In the genomic region with DNA sequence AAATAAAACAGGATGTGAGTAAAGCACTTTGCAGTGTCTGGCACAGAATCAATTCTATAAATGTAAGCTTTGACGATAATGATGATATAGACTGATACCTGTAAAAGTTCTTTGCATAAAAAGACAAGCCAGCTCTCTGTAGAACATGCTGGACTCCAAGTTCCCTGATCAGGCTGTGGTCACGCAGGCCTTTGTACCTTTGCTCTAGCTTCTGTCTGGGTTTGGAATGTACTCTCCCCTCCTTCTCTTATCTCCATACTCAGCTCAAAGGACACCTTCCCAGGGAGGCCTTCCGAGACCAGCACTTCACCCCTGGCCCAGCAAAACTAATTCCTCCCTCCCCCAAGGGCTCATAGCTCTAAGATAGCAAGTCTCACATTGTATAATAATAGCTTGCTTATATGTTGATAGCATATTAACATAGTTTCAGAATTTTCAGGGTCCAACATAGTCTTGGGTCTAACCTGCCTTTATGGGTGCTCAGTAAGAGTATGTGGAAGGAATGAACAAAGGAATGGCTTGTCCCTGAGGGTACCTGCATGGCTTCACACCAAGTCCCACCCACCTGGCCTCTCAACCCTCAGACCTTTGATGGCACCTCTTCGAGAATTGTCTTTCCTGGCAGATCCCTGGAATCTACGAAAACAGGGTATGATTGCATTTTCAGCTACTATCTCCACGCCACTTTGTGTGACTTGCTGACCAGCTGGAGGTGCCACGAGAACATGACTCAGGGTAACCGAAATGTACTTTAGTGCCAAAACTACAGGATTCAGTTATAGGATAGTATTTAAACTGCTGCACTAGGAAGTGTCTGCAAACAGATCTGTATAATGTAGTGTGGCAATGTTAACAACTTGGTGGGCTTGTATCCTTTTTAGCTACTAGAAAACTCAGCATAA, we compare ENCODE assay signal across 1 cellular context.
TF ChIP-seq lines count a peak whose summit lies in the region.

No MANE protein-coding gene starts in this region.

TF ChIP-seq in HepG2, 621 proteins besides CTCF, POLR2A, EP300 and RAD21 (continued from another document and continues in another):
- TF ChIP-seq, protein P1, sequence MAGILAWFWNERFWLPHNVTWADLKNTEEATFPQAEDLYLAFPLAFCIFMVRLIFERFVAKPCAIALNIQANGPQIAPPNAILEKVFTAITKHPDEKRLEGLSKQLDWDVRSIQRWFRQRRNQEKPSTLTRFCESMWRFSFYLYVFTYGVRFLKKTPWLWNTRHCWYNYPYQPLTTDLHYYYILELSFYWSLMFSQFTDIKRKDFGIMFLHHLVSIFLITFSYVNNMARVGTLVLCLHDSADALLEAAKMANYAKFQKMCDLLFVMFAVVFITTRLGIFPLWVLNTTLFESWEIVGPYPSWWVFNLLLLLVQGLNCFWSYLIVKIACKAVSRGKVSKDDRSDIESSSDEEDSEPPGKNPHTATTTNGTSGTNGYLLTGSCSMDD (CRISPR knock-in tag; IDR thresholded peaks at IDR 0.05) = no peak
- TF ChIP-seq LCORL (IDR thresholded peaks at IDR 0.05) = no peak
- peak; percentile 93 for TF ChIP-seq LCORL (CRISPR knock-in tag; IDR thresholded peaks at IDR 0.05)
- no peak for TF ChIP-seq ZNF33B (CRISPR knock-in tag; IDR thresholded peaks at IDR 0.05)
- peak; percentile 94; the same call in 1 of the 2 replicates for TF ChIP-seq GATA4 (IDR thresholded peaks at IDR 0.05; ENCODE audit: borderline replicate concordance, low read depth)
- TF ChIP-seq ZNF891 (CRISPR knock-in tag; IDR thresholded peaks at IDR 0.05) = no peak
- no peak for TF ChIP-seq GTF2F1 (IDR thresholded peaks at IDR 0.05; ENCODE audit: low read length)
- TF ChIP-seq ZNF670 (CRISPR knock-in tag; IDR thresholded peaks at IDR 0.05; ENCODE audit: borderline replicate concordance) = no peak
- TF ChIP-seq REST (IDR thresholded peaks at IDR 0.05; ENCODE audit: borderline replicate concordance in 1 of 2, low read depth in 1 of 2, low read length in 2 of 2) = peak in 1 of 2 experiments; percentile 61; a peak in 1 of 4 replicates
- peak; percentile 71; the same call in 1 of the 2 replicates for TF ChIP-seq BCL6 (CRISPR knock-in tag; IDR thresholded peaks at IDR 0.05)
- peak; percentile 74 for TF ChIP-seq STAG1 (CRISPR knock-in tag; IDR thresholded peaks at IDR 0.05)
- peak; percentile 43 for TF ChIP-seq GFI1 (CRISPR knock-in tag; IDR thresholded peaks at IDR 0.05; ENCODE audit: borderline replicate concordance)
- peak; percentile 6; the same call in 1 of the 2 replicates for TF ChIP-seq MEIS1 (CRISPR knock-in tag; IDR thresholded peaks at IDR 0.05; ENCODE audit: borderline replicate concordance)
- TF ChIP-seq MBNL3 (CRISPR knock-in tag; conservative IDR thresholded peaks at IDR 0.05) = no peak
- no peak for TF ChIP-seq HIVEP1 (CRISPR knock-in tag; IDR thresholded peaks at IDR 0.05)
- TF ChIP-seq GTF3A (CRISPR knock-in tag; conservative IDR thresholded peaks at IDR 0.05) = no peak
- TF ChIP-seq RFX5 (IDR thresholded peaks at IDR 0.05; ENCODE audit: low read depth, low read length) = no peak
- TF ChIP-seq NCOA5 (CRISPR knock-in tag; IDR thresholded peaks at IDR 0.05) = no peak
- peak; percentile 40; the same call in 1 of the 2 replicates for TF ChIP-seq SMC3 (IDR thresholded peaks at IDR 0.05; ENCODE audit: low read length)
- peak; percentile 70 for TF ChIP-seq SAP130 (CRISPR knock-in tag; IDR thresholded peaks at IDR 0.05; ENCODE audit: low read depth)
- TF ChIP-seq SNAPC5 (CRISPR knock-in tag; IDR thresholded peaks at IDR 0.05; ENCODE audit: borderline replicate concordance) = no peak
- peak; percentile 84; the same call in 1 of the 2 replicates for TF ChIP-seq SPEN (CRISPR knock-in tag; IDR thresholded peaks at IDR 0.05; ENCODE audit: low read depth)
- TF ChIP-seq HIC2 (CRISPR knock-in tag; IDR thresholded peaks at IDR 0.05; ENCODE audit: low read depth) = peak; percentile 64; the same call in 1 of the 2 replicates
- peak; percentile 34 to 37; a peak in 1 of 4 replicates for TF ChIP-seq NR2F1 (CRISPR knock-in tag; IDR thresholded peaks at IDR 0.05)
- TF ChIP-seq ZNF207 (IDR thresholded peaks at IDR 0.05; ENCODE audit: borderline replicate concordance) = no peak
- peak; percentile 22; the same call in 1 of the 2 replicates for TF ChIP-seq RCOR2 (CRISPR knock-in tag; IDR thresholded peaks at IDR 0.05)
- TF ChIP-seq, protein P2, sequence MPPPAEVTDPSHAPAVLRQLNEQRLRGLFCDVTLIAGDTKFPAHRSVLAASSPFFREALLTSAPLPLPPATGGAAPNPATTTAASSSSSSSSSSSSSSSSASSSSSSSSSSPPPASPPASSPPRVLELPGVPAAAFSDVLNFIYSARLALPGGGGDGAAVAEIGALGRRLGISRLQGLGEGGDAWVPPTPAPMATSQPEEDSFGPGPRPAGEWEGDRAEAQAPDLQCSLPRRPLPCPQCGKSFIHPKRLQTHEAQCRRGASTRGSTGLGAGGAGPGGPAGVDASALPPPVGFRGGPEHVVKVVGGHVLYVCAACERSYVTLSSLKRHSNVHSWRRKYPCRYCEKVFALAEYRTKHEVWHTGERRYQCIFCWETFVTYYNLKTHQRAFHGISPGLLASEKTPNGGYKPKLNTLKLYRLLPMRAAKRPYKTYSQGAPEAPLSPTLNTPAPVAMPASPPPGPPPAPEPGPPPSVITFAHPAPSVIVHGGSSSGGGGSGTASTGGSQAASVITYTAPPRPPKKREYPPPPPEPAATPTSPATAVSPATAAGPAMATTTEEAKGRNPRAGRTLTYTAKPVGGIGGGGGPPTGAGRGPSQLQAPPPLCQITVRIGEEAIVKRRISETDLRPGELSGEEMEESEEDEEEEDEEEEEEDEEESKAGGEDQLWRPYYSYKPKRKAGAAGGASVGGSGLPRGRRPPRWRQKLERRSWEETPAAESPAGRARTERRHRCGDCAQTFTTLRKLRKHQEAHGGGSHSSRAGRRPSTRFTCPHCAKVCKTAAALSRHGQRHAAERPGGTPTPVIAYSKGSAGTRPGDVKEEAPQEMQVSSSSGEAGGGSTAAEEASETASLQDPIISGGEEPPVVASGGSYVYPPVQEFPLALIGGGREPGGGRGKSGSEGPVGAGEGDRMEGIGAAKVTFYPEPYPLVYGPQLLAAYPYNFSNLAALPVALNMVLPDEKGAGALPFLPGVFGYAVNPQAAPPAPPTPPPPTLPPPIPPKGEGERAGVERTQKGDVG (CRISPR knock-in tag; IDR thresholded peaks at IDR 0.05; ENCODE audit: borderline replicate concordance) = no peak; the same call in 1 of the 2 replicates
- TF ChIP-seq SMAD9 (CRISPR knock-in tag; IDR thresholded peaks at IDR 0.05) = no peak
- peak; percentile 78; the same call in 1 of the 2 replicates for TF ChIP-seq ZFP36L1 (CRISPR knock-in tag; IDR thresholded peaks at IDR 0.05)
- TF ChIP-seq, protein P3, sequence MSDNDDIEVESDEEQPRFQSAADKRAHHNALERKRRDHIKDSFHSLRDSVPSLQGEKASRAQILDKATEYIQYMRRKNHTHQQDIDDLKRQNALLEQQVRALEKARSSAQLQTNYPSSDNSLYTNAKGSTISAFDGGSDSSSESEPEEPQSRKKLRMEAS (IDR thresholded peaks at IDR 0.05) = peak; percentile 56
- TF ChIP-seq ZNF552 (CRISPR knock-in tag; IDR thresholded peaks at IDR 0.05; ENCODE audit: borderline replicate concordance) = no peak
- TF ChIP-seq ZNF720 (CRISPR knock-in tag; IDR thresholded peaks at IDR 0.05) = no peak
- no peak for TF ChIP-seq ZFP82 (CRISPR knock-in tag; IDR thresholded peaks at IDR 0.05; ENCODE audit: borderline replicate concordance)
- TF ChIP-seq ZNF850 (CRISPR knock-in tag; conservative IDR thresholded peaks at IDR 0.05) = no peak
- no peak for TF ChIP-seq CHD2 (IDR thresholded peaks at IDR 0.05; ENCODE audit: low read depth, low read length)
- TF ChIP-seq, protein P4, sequence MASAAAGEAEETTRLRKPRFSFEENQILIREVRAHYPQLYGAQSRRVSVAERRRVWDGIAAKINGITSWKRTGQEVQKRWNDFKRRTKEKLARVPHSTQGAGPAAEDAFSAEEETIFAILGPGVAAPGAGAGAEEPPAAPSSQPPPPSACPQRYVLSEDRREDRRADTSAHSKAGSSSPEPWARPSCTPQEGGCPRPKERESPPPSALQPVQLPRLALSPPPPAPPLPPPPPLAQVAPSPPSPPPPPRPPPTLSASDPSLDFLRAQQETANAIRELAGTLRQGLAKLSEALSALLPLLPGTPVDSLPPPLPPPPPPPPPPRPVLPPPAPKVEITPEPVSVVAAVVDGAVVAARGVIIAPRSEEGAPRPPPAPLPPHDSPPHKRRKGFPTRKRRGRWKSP (CRISPR knock-in tag; IDR thresholded peaks at IDR 0.05) = peak; percentile 46; the same call in 1 of the 2 replicates
- TF ChIP-seq U2AF1 (optimal IDR thresholded peaks at IDR 0.05; ENCODE audit: low read depth, low read length) = no peak
- TF ChIP-seq BHLHE40 (IDR thresholded peaks at IDR 0.05; ENCODE audit: low read length) = no peak
- TF ChIP-seq PAWR (CRISPR knock-in tag; IDR thresholded peaks at IDR 0.05; ENCODE audit: borderline replicate concordance) = 0 out of 2 replicates have a peak, but pooled peaks have one; percentile 64
- TF ChIP-seq BRF2 (CRISPR knock-in tag; IDR thresholded peaks at IDR 0.05) = 0 out of 2 replicates have a peak, but pooled peaks have one; percentile 40
- TF ChIP-seq SNRNP70 (IDR thresholded peaks at IDR 0.05; ENCODE audit: low read depth, low read length) = no peak
- peak in 1 of 2 experiments; percentile 50; a peak in 2 of 4 replicates for TF ChIP-seq KLF16 (CRISPR knock-in tag; IDR thresholded peaks at IDR 0.05)
- peak; percentile 65 for TF ChIP-seq KLF6 (CRISPR knock-in tag; IDR thresholded peaks at IDR 0.05)
- TF ChIP-seq, protein P5, sequence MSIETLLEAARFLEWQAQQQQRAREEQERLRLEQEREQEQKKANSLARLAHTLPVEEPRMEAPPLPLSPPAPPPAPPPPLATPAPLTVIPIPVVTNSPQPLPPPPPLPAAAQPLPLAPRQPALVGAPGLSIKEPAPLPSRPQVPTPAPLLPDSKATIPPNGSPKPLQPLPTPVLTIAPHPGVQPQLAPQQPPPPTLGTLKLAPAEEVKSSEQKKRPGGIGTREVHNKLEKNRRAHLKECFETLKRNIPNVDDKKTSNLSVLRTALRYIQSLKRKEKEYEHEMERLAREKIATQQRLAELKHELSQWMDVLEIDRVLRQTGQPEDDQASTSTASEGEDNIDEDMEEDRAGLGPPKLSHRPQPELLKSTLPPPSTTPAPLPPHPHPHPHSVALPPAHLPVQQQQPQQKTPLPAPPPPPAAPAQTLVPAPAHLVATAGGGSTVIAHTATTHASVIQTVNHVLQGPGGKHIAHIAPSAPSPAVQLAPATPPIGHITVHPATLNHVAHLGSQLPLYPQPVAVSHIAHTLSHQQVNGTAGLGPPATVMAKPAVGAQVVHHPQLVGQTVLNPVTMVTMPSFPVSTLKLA (IDR thresholded peaks at IDR 0.05) = peak; percentile 42; the same call in 1 of the 2 replicates
- TF ChIP-seq, protein P6, sequence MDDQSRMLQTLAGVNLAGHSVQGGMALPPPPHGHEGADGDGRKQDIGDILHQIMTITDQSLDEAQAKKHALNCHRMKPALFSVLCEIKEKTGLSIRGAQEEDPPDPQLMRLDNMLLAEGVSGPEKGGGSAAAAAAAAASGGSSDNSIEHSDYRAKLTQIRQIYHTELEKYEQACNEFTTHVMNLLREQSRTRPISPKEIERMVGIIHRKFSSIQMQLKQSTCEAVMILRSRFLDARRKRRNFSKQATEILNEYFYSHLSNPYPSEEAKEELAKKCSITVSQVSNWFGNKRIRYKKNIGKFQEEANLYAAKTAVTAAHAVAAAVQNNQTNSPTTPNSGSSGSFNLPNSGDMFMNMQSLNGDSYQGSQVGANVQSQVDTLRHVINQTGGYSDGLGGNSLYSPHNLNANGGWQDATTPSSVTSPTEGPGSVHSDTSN (CRISPR knock-in tag; IDR thresholded peaks at IDR 0.05; ENCODE audit: borderline replicate concordance) = no peak
